Comparison of ENCODE assay signal across 22 cellular contexts in the genomic region with DNA sequence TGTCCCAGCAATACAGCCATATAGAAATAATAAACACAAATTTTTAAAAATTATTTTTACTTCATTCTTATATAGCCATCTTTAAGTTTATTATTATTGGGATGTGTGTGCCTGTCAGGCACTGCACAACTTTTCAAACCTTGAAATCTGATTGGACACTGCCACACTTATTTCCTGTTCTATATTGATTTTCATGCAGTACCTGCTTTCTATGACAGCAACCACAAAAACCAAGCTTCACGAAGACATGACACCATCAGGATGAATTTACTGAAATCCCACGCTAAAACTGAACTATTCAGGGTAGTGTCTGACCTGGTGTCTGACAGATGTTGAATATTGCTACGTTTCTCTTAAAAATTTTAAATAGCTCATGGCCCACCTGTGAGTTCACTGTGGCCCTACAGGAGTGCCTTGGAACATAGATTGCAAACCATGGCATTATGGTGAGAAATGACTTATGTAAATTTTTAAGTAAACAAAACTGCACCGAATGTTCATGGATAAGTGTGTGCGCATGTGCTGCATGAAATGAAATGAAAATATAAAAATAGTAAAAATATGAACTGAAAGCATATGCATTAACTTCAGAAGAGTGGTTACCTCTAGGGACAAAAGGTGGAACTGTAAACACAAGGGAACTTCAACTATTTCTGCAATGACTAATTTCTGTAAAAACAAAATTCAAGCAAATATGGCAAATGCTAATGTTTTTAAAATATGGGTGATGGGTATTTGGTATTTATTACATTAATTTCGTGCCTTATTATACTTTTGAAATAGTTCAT.
A peak's percentile ranks its signal among the peaks of the same experiment; 100 is the strongest.
DNase-seq lines count a peak whose midpoint lies in the region; ATAC-seq, FAIRE-seq and TF ChIP-seq lines count a peak whose summit lies in the region.
"Had no signal": no experiment of that assay in that cellular context is flagged by ENCODE, and none has a peak within 500 bp of the region (broad histone marks: within the 10 kb centered on the region; RNA-seq: fewer than 3 reads in every experiment).

No MANE protein-coding gene starts in this region.

- H3K36me3 ChIP-seq in small intestine (ENCODE audit: control insufficient read depth in 2 of 2, insufficient read depth in 2 of 2, low read length in 2 of 2) (no peaks in the 10 kb centered on the region), pancreas (no peaks in the 10 kb centered on the region)

- ATAC-seq in GM19351 (IDR thresholded peaks at IDR 0.05; ENCODE audit: unreplicated experiment), result peak; percentile 76
- peak; percentile 74 for ATAC-seq in GM21529 (IDR thresholded peaks at IDR 0.05; ENCODE audit: unreplicated experiment)
- no peak for ATAC-seq in pancreas
- ATAC-seq in HG02852 (IDR thresholded peaks at IDR 0.05; ENCODE audit: unreplicated experiment), result no peak
- ATAC-seq: HepG2, T-helper 17 cell had no signal

- 82 to 91% (median 85%) methylated on average over 6 of the region's 6 CpGs for WGBS in small intestine, 3 donors
- 82 to 85% methylated on average over 6 of the region's 6 CpGs for WGBS in pancreas, 2 donors

- intact Hi-C loops in pancreas (cut with DNase I), result no loop called here

- no peak overlapping the region for H3K27ac ChIP-seq in small intestine (ENCODE audit: low read depth in 1 of 2, low read length in 1 of 2)
- H3K27ac ChIP-seq in pancreas, result no peak overlapping the region
- H3K27ac ChIP-seq: HL-60, RWPE1, SK-N-MC had no signal

- no peak for TF ChIP-seq CTCF in pancreas (IDR thresholded peaks at IDR 0.05)

- H3K27me3 ChIP-seq in small intestine (ENCODE audit: control insufficient read depth in 2 of 2, insufficient read depth in 2 of 2, low read length in 2 of 2), result no peaks in the 10 kb centered on the region
- H3K27me3 ChIP-seq in pancreas, result no peaks in the 10 kb centered on the region

- FAIRE-seq in small intestine (lab: Jason Lieb, UNC), result no peak
- no peak for FAIRE-seq in pancreas (lab: Jason Lieb, UNC)
- FAIRE-seq: HepG2 had no signal

- H3K4me1 ChIP-seq in small intestine (ENCODE audit: control insufficient read depth in 2 of 2, insufficient read depth in 1 of 2, low read depth in 1 of 2, low read length in 1 of 2), result no peaks in the 10 kb centered on the region
- peaks cover 0 to 7% (median 0%) of the 10 kb centered on the region in 3 donors for H3K4me1 ChIP-seq in pancreas

- H3K4me3 ChIP-seq in Jurkat, Clone E6-1 (ENCODE audit: low read length), result no peak overlapping the region
- no peak overlapping the region for H3K4me3 ChIP-seq in small intestine (ENCODE audit: low read depth in 1 of 2, low read length in 2 of 2)
- no peak overlapping the region for H3K4me3 ChIP-seq in pancreas
- H3K4me3 ChIP-seq: SK-N-MC had no signal

- DNase-seq in Jurkat, Clone E6-1 (ENCODE audit: low read depth, low spot score), result peak; percentile 6
- DNase-seq in small intestine, result no peak
- DNase-seq in pancreas, result no peak
- DNase-seq in midbrain (lab: John Stamatoyannopoulos, UW), result no peak
- DNase-seq: CD4-positive, CD25-positive, alpha-beta regulatory T cell; COR-L47; H9; KG1; NCI-H1092; NCI-H1436; NCI-H187 treated with DMSO at 0.1 percent for 48 hours; NCI-H69; SHP77 treated with DMSO at 0.1 percent for 48 hours; SW 1271; T-helper 17 cell had no signal

- H3K9me3 ChIP-seq in small intestine (ENCODE audit: control insufficient read depth, low read depth) (no peaks in the 10 kb centered on the region), pancreas (no peaks in the 10 kb centered on the region)

Comparison
In these comparisons a context has a peak if more than half of its experiments do, and no peak if none do; other contexts are left out.
1. ATAC-seq: peak in GM19351 (single experiment) and GM21529 (single experiment); none in pancreas (0 of 4) and HG02852 (single experiment).